In genomic region chr2:179842498-179843153, GRCh38 we compare ENCODE assay signal across 9 cellular contexts. TPM values are rescaled to one million over a fixed set of nuclear protein-coding genes. Genes with fewer than 3 reads are reported as not detected.
A peak's percentile ranks its signal among the peaks of the same experiment; 100 is the strongest.
DNase-seq lines count a peak whose midpoint lies in the region; ATAC-seq, FAIRE-seq and TF ChIP-seq lines count a peak whose summit lies in the region.
"Had no signal": no experiment of that assay in that cellular context is flagged by ENCODE, and none has a peak within 500 bp of the region (broad histone marks: within the 10 kb centered on the region; RNA-seq: fewer than 3 reads in every experiment).

No MANE protein-coding gene starts in this region.

- intact Hi-C loops in activated CD8-positive, alpha-beta T cell treated with anti-CD3 and anti-CD28 coated beads for 36 hours (cut with micrococcal nuclease): no loop called here
- intact Hi-C loops in dorsolateral prefrontal cortex (cut with DNase I): no loop called here

- H3K27ac ChIP-seq in dorsolateral prefrontal cortex: peak overlapping the region in 1 of 59 donors; percentile 67

- H3K27ac Mint-ChIP-seq in activated CD8-positive, alpha-beta T cell treated with anti-CD3 and anti-CD28 coated beads for 36 hours: no peak overlapping the region
- H3K27ac Mint-ChIP-seq in activated CD8-positive, alpha-beta T cell treated with anti-CD3 and anti-CD28 coated beads, Interleukin-2, amount 10 ng/mL, durations not matched to agents 7 days and 5 days: no peak overlapping the region
- H3K27ac Mint-ChIP-seq: CD4-positive, alpha-beta memory T cell had no signal

- TF ChIP-seq POLR2A in GM12891 (IDR thresholded peaks at IDR 0.05; ENCODE audit: low read depth, low read length): no peak

- POLR2A ChIA-PET in activated CD8-positive, alpha-beta T cell treated with anti-CD3 and anti-CD28 coated beads for 36 hours (lab: Charles Lee): no interaction called here
- POLR2A ChIA-PET in activated CD8-positive, alpha-beta T cell treated with anti-CD3 and anti-CD28 coated beads, Interleukin-2, amount 10 ng/mL, durations not matched to agents 7 days and 5 days (lab: Charles Lee): no interaction called here

- DNase-seq in activated CD8-positive, alpha-beta T cell treated with anti-CD3 and anti-CD28 coated beads for 36 hours: peak; percentile 36
- DNase-seq in activated CD8-positive, alpha-beta T cell treated with anti-CD3 and anti-CD28 coated beads, Interleukin-2, amount 10 ng/mL, durations not matched to agents 7 days and 5 days: no peak
- DNase-seq in NCI-H1092 treated with DMSO at 0.1 percent for 48 hours (lab: John Stamatoyannopoulos, UW) (peak; percentile 2), dorsolateral prefrontal cortex (no peak), retinal pigment epithelial cell (ENCODE audit: low read depth) (no peak), GM12891 (ENCODE audit: insufficient read length, low spot score) (no peak), SKM-1 (lab: John Stamatoyannopoulos, UW; ENCODE audit: unreplicated experiment) (no peak), NK-92 (lab: John Stamatoyannopoulos, UW; ENCODE audit: unreplicated experiment) (no peak)
- DNase-seq: CD4-positive, alpha-beta memory T cell had no signal

- no peak for ATAC-seq in activated CD8-positive, alpha-beta T cell treated with anti-CD3 and anti-CD28 coated beads for 36 hours
- no peak for ATAC-seq in activated CD8-positive, alpha-beta T cell treated with anti-CD3 and anti-CD28 coated beads, Interleukin-2, amount 10 ng/mL, durations not matched to agents 7 days and 5 days

- H3K9me3 Mint-ChIP-seq in activated CD8-positive, alpha-beta T cell treated with anti-CD3 and anti-CD28 coated beads for 36 hours: no peaks in the 10 kb centered on the region
- no peaks in the 10 kb centered on the region for H3K9me3 Mint-ChIP-seq in activated CD8-positive, alpha-beta T cell treated with anti-CD3 and anti-CD28 coated beads, Interleukin-2, amount 10 ng/mL, durations not matched to agents 7 days and 5 days (ENCODE audit: insufficient read depth)

- CTCF ChIA-PET in activated CD8-positive, alpha-beta T cell treated with anti-CD3 and anti-CD28 coated beads for 36 hours (lab: Charles Lee): no interaction called here
- CTCF ChIA-PET in activated CD8-positive, alpha-beta T cell treated with anti-CD3 and anti-CD28 coated beads, Interleukin-2, amount 10 ng/mL, durations not matched to agents 7 days and 5 days (lab: Charles Lee): no interaction called here

- peaks cover 0 to 13% (median 0%) of the 10 kb centered on the region in 45 donors for H3K27me3 ChIP-seq in dorsolateral prefrontal cortex

- TF ChIP-seq CTCF in activated CD8-positive, alpha-beta T cell treated with anti-CD3 and anti-CD28 coated beads for 36 hours (IDR thresholded peaks at IDR 0.05): peak; percentile 21
- TF ChIP-seq CTCF in dorsolateral prefrontal cortex (IDR thresholded peaks at IDR 0.05 in 54 of 56, conservative IDR thresholded peaks at IDR 0.05 in 2 of 56; ENCODE audit: low read depth in 1 of 56, partially characterized antibody in 56 of 56) (peak in 45 of 56 donors; percentile 18 to 58 (median 35)), retinal pigment epithelial cell (conservative IDR thresholded peaks at IDR 0.05; ENCODE audit: low read depth, low read length) (peak; percentile 64)

- no peak for FAIRE-seq in GM12891 (lab: Jason Lieb, UNC)

- no peak overlapping the region for H3K4me3 Mint-ChIP-seq in activated CD8-positive, alpha-beta T cell treated with anti-CD3 and anti-CD28 coated beads for 36 hours
- no peak overlapping the region for H3K4me3 Mint-ChIP-seq in activated CD8-positive, alpha-beta T cell treated with anti-CD3 and anti-CD28 coated beads, Interleukin-2, amount 10 ng/mL, durations not matched to agents 7 days and 5 days
- H3K4me3 Mint-ChIP-seq: CD4-positive, alpha-beta memory T cell had no signal

- H3K36me3 Mint-ChIP-seq in activated CD8-positive, alpha-beta T cell treated with anti-CD3 and anti-CD28 coated beads for 36 hours (ENCODE audit: low read depth): no peaks in the 10 kb centered on the region
- H3K36me3 Mint-ChIP-seq in activated CD8-positive, alpha-beta T cell treated with anti-CD3 and anti-CD28 coated beads, Interleukin-2, amount 10 ng/mL, durations not matched to agents 7 days and 5 days (ENCODE audit: low read depth): no peaks in the 10 kb centered on the region
- H3K36me3 Mint-ChIP-seq: CD4-positive, alpha-beta memory T cell had no signal

- peaks cover 6% of the 10 kb centered on the region for H3K27me3 Mint-ChIP-seq in activated CD8-positive, alpha-beta T cell treated with anti-CD3 and anti-CD28 coated beads for 36 hours
- peaks cover 5% of the 10 kb centered on the region for H3K27me3 Mint-ChIP-seq in activated CD8-positive, alpha-beta T cell treated with anti-CD3 and anti-CD28 coated beads, Interleukin-2, amount 10 ng/mL, durations not matched to agents 7 days and 5 days (ENCODE audit: low read depth)

- H3K4me1 Mint-ChIP-seq in activated CD8-positive, alpha-beta T cell treated with anti-CD3 and anti-CD28 coated beads for 36 hours (ENCODE audit: low read depth): no peaks in the 10 kb centered on the region
- no peaks in the 10 kb centered on the region for H3K4me1 Mint-ChIP-seq in activated CD8-positive, alpha-beta T cell treated with anti-CD3 and anti-CD28 coated beads, Interleukin-2, amount 10 ng/mL, durations not matched to agents 7 days and 5 days (ENCODE audit: low read depth)
- H3K4me1 Mint-ChIP-seq: CD4-positive, alpha-beta memory T cell had no signal

- H3K4me3 ChIP-seq in dorsolateral prefrontal cortex (no peak overlapping the region), retinal pigment epithelial cell (ENCODE audit: low read length) (no peak overlapping the region)

TF ChIP-seq in GM12891, 5 proteins besides CTCF, POLR2A, EP300 and RAD21:
- no peak for TF ChIP-seq POU2F2 (IDR thresholded peaks at IDR 0.05; ENCODE audit: low read depth, low read length)
- TF ChIP-seq TAF1 (IDR thresholded peaks at IDR 0.05; ENCODE audit: low read depth, low read length): no peak
- TF ChIP-seq SPI1 (IDR thresholded peaks at IDR 0.05; ENCODE audit: low read depth, low read length): no peak
- no peak for TF ChIP-seq POLR2AphosphoS5 (IDR thresholded peaks at IDR 0.05; ENCODE audit: low read depth, low read length)
- no peak for TF ChIP-seq PAX5 (IDR thresholded peaks at IDR 0.05; ENCODE audit: insufficient read depth, low read length, severe bottlenecking)

RNA-seq across cellular contexts. Expression of gene ZNF385B, which starts 18.8 kb away (rescaled TPM):
- not detected for total RNA-seq in activated CD8-positive, alpha-beta T cell treated with anti-CD3 and anti-CD28 coated beads for 36 hours
- total RNA-seq in activated CD8-positive, alpha-beta T cell treated with anti-CD3 and anti-CD28 coated beads, Interleukin-2, amount 10 ng/mL, durations not matched to agents 7 days and 5 days: not detected
- 10 to 100 TPM; 17.0 to 75.5 (median 41.0) TPM for total RNA-seq in dorsolateral prefrontal cortex
- polyA plus RNA-seq in GM12891 (2012; ENCODE audit: low read depth, missing spikeins): not detected
- total RNA-seq: CD4-positive, alpha-beta memory T cell had no signal
- polyA plus RNA-seq: CD4-positive, alpha-beta memory T cell had no signal

Comparison
In these comparisons a context has a peak if more than half of its experiments do, and no peak if none do; other contexts are left out.
1. DNase-seq: peak in activated CD8-positive, alpha-beta T cell treated with anti-CD3 and anti-CD28 coated beads for 36 hours (single experiment) and NCI-H1092 treated with DMSO at 0.1 percent for 48 hours (single experiment); none in activated CD8-positive, alpha-beta T cell treated with anti-CD3 and anti-CD28 coated beads, Interleukin-2, amount 10 ng/mL, durations not matched to agents 7 days and 5 days (single experiment), dorsolateral prefrontal cortex (0 of 10), retinal pigment epithelial cell (single experiment), GM12891 (single experiment), SKM-1 (single experiment) and NK-92 (single experiment).
2. RNA of gene ZNF385B, which starts 18.8 kb away (total RNA-seq): 17.0 to 75.5 TPM in dorsolateral prefrontal cortex; not detected in activated CD8-positive, alpha-beta T cell treated with anti-CD3 and anti-CD28 coated beads for 36 hours and not detected in activated CD8-positive, alpha-beta T cell treated with anti-CD3 and anti-CD28 coated beads, Interleukin-2, amount 10 ng/mL, durations not matched to agents 7 days and 5 days; every median in the first group is over 10 times any median in the second.
3. Peak in every context shown above with its lines, with median percentiles within 50 percentile points of each other: CTCF ChIP-seq.